In the genomic region with DNA sequence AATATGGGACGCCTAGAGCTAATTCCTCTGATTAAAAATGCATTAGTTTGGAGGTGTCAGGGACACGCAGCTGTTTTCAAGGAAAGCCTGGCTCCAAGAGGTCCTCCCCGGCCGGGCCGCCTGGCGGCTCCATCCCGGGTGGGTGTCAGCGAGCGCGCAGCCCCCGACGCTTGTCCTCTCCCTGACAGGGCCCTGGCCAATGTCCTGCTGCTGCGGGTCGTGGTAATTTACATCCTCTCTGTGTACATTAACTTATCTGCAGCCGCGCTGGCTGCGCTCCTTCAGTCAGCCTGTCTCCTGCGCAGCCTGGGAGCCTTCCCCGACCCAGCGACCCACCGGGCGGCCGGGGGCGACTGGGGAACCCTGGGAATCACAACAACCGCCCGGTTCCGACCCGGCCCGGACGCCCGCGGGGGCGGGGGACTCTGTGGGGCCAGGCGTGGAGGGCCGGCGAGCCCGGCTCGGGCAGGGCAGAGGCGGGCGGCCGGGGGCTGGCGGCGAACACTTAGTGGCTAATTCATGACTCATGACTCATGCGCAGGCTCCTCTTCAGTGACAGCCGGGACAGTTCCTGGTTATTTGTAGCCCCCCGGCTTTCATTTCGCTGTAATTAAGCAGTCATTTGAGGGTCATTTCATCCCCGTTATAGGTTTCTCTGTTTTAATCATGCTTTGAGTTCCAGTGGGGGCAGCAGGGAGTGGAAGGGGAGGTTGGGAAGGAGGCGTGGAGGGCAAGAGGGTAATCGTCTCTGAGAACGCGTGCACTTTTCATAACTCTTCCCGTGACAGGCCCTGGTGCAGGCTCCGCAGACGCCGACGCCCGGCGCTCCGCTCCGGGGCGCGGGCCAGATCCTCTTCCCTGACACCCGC, we compare ENCODE assay signal across 1 cellular context.
TF ChIP-seq lines count a peak whose summit lies in the region.

No MANE protein-coding gene starts in this region.

TF ChIP-seq in HEK293, 187 proteins besides CTCF, POLR2A, EP300 and RAD21 (continued from another document and continues in another):
- no peak for TF ChIP-seq ZNF23 (tag by site-specific recombination; IDR thresholded peaks at IDR 0.05; ENCODE audit: borderline replicate concordance)
- no peak for TF ChIP-seq MEIS1 (CRISPR knock-in tag; IDR thresholded peaks at IDR 0.05; ENCODE audit: borderline replicate concordance)
- TF ChIP-seq ZNF140 (tag by site-specific recombination; IDR thresholded peaks at IDR 0.05) = no peak
- TF ChIP-seq ZBTB1 (tag by site-specific recombination; IDR thresholded peaks at IDR 0.05) = no peak
- TF ChIP-seq ZFP69B (tag by site-specific recombination; IDR thresholded peaks at IDR 0.05) = no peak
- TF ChIP-seq, protein P1, sequence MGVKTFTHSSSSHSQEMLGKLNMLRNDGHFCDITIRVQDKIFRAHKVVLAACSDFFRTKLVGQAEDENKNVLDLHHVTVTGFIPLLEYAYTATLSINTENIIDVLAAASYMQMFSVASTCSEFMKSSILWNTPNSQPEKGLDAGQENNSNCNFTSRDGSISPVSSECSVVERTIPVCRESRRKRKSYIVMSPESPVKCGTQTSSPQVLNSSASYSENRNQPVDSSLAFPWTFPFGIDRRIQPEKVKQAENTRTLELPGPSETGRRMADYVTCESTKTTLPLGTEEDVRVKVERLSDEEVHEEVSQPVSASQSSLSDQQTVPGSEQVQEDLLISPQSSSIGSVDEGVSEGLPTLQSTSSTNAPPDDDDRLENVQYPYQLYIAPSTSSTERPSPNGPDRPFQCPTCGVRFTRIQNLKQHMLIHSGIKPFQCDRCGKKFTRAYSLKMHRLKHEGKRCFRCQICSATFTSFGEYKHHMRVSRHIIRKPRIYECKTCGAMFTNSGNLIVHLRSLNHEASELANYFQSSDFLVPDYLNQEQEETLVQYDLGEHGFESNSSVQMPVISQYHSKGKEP (tag by site-specific recombination; IDR thresholded peaks at IDR 0.05) = no peak
- no peak for TF ChIP-seq ZNF521 (tag by site-specific recombination; IDR thresholded peaks at IDR 0.05)
- TF ChIP-seq, protein P2, sequence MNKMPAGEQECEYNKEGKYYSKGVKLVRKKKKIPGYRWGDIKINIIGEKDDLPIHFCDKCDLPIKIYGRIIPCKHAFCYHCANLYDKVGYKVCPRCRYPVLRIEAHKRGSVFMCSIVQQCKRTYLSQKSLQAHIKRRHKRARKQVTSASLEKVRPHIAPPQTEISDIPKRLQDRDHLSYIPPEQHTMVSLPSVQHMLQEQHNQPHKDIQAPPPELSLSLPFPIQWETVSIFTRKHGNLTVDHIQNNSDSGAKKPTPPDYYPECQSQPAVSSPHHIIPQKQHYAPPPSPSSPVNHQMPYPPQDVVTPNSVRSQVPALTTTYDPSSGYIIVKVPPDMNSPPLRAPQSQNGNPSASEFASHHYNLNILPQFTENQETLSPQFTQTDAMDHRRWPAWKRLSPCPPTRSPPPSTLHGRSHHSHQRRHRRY (tag by site-specific recombination; IDR thresholded peaks at IDR 0.05) = no peak
- TF ChIP-seq, protein P3, sequence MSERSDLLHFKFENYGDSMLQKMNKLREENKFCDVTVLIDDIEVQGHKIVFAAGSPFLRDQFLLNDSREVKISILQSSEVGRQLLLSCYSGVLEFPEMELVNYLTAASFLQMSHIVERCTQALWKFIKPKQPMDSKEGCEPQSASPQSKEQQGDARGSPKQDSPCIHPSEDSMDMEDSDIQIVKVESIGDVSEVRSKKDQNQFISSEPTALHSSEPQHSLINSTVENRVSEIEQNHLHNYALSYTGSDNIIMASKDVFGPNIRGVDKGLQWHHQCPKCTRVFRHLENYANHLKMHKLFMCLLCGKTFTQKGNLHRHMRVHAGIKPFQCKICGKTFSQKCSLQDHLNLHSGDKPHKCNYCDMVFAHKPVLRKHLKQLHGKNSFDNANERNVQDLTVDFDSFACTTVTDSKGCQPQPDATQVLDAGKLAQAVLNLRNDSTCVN (tag by site-specific recombination; optimal IDR thresholded peaks at IDR 0.05) = peak; percentile 79
- TF ChIP-seq ZNF423 (tag by site-specific recombination; IDR thresholded peaks at IDR 0.05) = no peak
- no peak for TF ChIP-seq ZNF621 (tag by site-specific recombination; IDR thresholded peaks at IDR 0.05)
- TF ChIP-seq, protein P4, sequence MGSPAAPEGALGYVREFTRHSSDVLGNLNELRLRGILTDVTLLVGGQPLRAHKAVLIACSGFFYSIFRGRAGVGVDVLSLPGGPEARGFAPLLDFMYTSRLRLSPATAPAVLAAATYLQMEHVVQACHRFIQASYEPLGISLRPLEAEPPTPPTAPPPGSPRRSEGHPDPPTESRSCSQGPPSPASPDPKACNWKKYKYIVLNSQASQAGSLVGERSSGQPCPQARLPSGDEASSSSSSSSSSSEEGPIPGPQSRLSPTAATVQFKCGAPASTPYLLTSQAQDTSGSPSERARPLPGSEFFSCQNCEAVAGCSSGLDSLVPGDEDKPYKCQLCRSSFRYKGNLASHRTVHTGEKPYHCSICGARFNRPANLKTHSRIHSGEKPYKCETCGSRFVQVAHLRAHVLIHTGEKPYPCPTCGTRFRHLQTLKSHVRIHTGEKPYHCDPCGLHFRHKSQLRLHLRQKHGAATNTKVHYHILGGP (tag by site-specific recombination; IDR thresholded peaks at IDR 0.05) = peak; percentile 57; the same call in 1 of the 2 replicates
- TF ChIP-seq, protein P5, sequence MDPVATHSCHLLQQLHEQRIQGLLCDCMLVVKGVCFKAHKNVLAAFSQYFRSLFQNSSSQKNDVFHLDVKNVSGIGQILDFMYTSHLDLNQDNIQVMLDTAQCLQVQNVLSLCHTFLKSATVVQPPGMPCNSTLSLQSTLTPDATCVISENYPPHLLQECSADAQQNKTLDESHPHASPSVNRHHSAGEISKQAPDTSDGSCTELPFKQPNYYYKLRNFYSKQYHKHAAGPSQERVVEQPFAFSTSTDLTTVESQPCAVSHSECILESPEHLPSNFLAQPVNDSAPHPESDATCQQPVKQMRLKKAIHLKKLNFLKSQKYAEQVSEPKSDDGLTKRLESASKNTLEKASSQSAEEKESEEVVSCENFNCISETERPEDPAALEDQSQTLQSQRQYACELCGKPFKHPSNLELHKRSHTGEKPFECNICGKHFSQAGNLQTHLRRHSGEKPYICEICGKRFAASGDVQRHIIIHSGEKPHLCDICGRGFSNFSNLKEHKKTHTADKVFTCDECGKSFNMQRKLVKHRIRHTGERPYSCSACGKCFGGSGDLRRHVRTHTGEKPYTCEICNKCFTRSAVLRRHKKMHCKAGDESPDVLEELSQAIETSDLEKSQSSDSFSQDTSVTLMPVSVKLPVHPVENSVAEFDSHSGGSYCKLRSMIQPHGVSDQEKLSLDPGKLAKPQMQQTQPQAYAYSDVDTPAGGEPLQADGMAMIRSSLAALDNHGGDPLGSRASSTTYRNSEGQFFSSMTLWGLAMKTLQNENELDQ (tag by site-specific recombination; IDR thresholded peaks at IDR 0.05; ENCODE audit: low read depth) = no peak
- TF ChIP-seq ZNF585B (tag by site-specific recombination; IDR thresholded peaks at IDR 0.05) = no peak
- TF ChIP-seq KLF1 (tag by site-specific recombination; IDR thresholded peaks at IDR 0.05) = peak; percentile 36; the same call in 1 of the 2 replicates
- TF ChIP-seq RBAK (tag by site-specific recombination; IDR thresholded peaks at IDR 0.05) = no peak
- TF ChIP-seq, protein P6, sequence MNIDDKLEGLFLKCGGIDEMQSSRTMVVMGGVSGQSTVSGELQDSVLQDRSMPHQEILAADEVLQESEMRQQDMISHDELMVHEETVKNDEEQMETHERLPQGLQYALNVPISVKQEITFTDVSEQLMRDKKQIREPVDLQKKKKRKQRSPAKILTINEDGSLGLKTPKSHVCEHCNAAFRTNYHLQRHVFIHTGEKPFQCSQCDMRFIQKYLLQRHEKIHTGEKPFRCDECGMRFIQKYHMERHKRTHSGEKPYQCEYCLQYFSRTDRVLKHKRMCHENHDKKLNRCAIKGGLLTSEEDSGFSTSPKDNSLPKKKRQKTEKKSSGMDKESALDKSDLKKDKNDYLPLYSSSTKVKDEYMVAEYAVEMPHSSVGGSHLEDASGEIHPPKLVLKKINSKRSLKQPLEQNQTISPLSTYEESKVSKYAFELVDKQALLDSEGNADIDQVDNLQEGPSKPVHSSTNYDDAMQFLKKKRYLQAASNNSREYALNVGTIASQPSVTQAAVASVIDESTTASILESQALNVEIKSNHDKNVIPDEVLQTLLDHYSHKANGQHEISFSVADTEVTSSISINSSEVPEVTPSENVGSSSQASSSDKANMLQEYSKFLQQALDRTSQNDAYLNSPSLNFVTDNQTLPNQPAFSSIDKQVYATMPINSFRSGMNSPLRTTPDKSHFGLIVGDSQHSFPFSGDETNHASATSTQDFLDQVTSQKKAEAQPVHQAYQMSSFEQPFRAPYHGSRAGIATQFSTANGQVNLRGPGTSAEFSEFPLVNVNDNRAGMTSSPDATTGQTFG (tag by site-specific recombination; IDR thresholded peaks at IDR 0.05; ENCODE audit: borderline replicate concordance) = no peak
- peak; percentile 58; the same call in 1 of the 2 replicates for TF ChIP-seq KLF8 (tag by site-specific recombination; IDR thresholded peaks at IDR 0.05)
- TF ChIP-seq, protein P7, sequence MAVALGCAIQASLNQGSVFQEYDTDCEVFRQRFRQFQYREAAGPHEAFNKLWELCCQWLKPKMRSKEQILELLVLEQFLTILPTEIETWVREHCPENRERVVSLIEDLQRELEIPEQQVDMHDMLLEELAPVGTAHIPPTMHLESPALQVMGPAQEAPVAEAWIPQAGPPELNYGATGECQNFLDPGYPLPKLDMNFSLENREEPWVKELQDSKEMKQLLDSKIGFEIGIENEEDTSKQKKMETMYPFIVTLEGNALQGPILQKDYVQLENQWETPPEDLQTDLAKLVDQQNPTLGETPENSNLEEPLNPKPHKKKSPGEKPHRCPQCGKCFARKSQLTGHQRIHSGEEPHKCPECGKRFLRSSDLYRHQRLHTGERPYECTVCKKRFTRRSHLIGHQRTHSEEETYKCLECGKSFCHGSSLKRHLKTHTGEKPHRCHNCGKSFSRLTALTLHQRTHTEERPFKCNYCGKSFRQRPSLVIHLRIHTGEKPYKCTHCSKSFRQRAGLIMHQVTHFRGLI (tag by site-specific recombination; IDR thresholded peaks at IDR 0.05) = no peak
- peak; percentile 72 for TF ChIP-seq FEZF1 (tag by site-specific recombination; IDR thresholded peaks at IDR 0.05)
- no peak for TF ChIP-seq SCRT2 (tag by site-specific recombination; IDR thresholded peaks at IDR 0.05)
- TF ChIP-seq ZFP37 (tag by site-specific recombination; IDR thresholded peaks at IDR 0.05) = peak; percentile 67; the same call in 1 of the 2 replicates
- peak; percentile 63 for TF ChIP-seq ZNF366 (tag by site-specific recombination; conservative IDR thresholded peaks at IDR 0.05)
- peak; percentile 78 for TF ChIP-seq ZNF335 (tag by site-specific recombination; conservative IDR thresholded peaks at IDR 0.05)
- TF ChIP-seq, protein P8, sequence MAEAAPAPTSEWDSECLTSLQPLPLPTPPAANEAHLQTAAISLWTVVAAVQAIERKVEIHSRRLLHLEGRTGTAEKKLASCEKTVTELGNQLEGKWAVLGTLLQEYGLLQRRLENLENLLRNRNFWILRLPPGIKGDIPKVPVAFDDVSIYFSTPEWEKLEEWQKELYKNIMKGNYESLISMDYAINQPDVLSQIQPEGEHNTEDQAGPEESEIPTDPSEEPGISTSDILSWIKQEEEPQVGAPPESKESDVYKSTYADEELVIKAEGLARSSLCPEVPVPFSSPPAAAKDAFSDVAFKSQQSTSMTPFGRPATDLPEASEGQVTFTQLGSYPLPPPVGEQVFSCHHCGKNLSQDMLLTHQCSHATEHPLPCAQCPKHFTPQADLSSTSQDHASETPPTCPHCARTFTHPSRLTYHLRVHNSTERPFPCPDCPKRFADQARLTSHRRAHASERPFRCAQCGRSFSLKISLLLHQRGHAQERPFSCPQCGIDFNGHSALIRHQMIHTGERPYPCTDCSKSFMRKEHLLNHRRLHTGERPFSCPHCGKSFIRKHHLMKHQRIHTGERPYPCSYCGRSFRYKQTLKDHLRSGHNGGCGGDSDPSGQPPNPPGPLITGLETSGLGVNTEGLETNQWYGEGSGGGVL (tag by site-specific recombination; IDR thresholded peaks at IDR 0.05) = peak; percentile 90
- TF ChIP-seq ZNF785 (tag by site-specific recombination; IDR thresholded peaks at IDR 0.05) = no peak
- TF ChIP-seq ZNF600 (tag by site-specific recombination; IDR thresholded peaks at IDR 0.05) = peak; percentile 83; the same call in 1 of the 2 replicates
- TF ChIP-seq, protein P9, sequence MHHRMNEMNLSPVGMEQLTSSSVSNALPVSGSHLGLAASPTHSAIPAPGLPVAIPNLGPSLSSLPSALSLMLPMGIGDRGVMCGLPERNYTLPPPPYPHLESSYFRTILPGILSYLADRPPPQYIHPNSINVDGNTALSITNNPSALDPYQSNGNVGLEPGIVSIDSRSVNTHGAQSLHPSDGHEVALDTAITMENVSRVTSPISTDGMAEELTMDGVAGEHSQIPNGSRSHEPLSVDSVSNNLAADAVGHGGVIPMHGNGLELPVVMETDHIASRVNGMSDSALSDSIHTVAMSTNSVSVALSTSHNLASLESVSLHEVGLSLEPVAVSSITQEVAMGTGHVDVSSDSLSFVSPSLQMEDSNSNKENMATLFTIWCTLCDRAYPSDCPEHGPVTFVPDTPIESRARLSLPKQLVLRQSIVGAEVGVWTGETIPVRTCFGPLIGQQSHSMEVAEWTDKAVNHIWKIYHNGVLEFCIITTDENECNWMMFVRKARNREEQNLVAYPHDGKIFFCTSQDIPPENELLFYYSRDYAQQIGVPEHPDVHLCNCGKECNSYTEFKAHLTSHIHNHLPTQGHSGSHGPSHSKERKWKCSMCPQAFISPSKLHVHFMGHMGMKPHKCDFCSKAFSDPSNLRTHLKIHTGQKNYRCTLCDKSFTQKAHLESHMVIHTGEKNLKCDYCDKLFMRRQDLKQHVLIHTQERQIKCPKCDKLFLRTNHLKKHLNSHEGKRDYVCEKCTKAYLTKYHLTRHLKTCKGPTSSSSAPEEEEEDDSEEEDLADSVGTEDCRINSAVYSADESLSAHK (tag by site-specific recombination; IDR thresholded peaks at IDR 0.05) = peak; percentile 25; the same call in 1 of the 2 replicates
- TF ChIP-seq ZNF24 (tag by site-specific recombination; IDR thresholded peaks at IDR 0.05) = no peak
- TF ChIP-seq, protein P10, sequence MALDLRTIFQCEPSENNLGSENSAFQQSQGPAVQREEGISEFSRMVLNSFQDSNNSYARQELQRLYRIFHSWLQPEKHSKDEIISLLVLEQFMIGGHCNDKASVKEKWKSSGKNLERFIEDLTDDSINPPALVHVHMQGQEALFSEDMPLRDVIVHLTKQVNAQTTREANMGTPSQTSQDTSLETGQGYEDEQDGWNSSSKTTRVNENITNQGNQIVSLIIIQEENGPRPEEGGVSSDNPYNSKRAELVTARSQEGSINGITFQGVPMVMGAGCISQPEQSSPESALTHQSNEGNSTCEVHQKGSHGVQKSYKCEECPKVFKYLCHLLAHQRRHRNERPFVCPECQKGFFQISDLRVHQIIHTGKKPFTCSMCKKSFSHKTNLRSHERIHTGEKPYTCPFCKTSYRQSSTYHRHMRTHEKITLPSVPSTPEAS (tag by site-specific recombination; IDR thresholded peaks at IDR 0.05) = no peak
- TF ChIP-seq ZNF311 (tag by site-specific recombination; IDR thresholded peaks at IDR 0.05; ENCODE audit: borderline replicate concordance) = no peak
- TF ChIP-seq WT1 (tag by site-specific recombination; IDR thresholded peaks at IDR 0.05) = peak; percentile 82
- no peak for TF ChIP-seq ZNF548 (tag by site-specific recombination; IDR thresholded peaks at IDR 0.05)
- peak; percentile 52; the same call in 1 of the 2 replicates for TF ChIP-seq GFI1B (tag by site-specific recombination; IDR thresholded peaks at IDR 0.05)
- TF ChIP-seq ZBTB21 (tag by site-specific recombination; IDR thresholded peaks at IDR 0.05) = no peak
- 0 out of 2 replicates have a peak, but pooled peaks have one; percentile 56 for TF ChIP-seq ZEB2 (tag by site-specific recombination; IDR thresholded peaks at IDR 0.05)
- peak; percentile 65; the same call in 1 of the 2 replicates for TF ChIP-seq EGR2 (tag by site-specific recombination; IDR thresholded peaks at IDR 0.05; ENCODE audit: low read depth)
- TF ChIP-seq ZNF549 (tag by site-specific recombination; IDR thresholded peaks at IDR 0.05) = no peak
- no peak for TF ChIP-seq ZNF792 (tag by site-specific recombination; IDR thresholded peaks at IDR 0.05)
- TF ChIP-seq ZFHX2 (tag by site-specific recombination; conservative IDR thresholded peaks at IDR 0.05) = peak; percentile 86
- no peak for TF ChIP-seq ZNF146 (tag by site-specific recombination; IDR thresholded peaks at IDR 0.05)
